Comparison of ENCODE assay signal across 8 cellular contexts in the genomic region with DNA sequence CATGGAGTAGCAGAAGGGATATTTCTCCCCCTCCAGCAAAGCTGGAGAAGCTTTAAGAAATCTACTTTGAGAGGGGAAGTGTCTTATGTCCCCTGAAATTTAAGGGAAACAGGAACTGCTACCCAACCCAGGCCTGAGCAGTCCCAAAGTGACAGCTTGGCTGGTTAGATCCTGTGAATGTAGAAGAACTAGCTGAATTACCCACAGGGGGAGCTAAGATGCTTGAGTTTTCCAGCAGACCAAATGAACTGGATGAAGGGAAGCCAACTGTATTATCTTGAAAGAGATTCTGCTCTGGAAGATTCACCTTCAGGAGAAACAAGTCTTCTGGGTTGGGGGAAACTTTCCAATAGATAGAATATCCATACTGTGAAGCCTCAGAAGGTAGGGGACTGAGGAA.
A peak's percentile ranks its signal among the peaks of the same experiment; 100 is the strongest.
DNase-seq lines count a peak whose midpoint lies in the region; ATAC-seq and TF ChIP-seq lines count a peak whose summit lies in the region.

No MANE protein-coding gene starts in this region.

- POLR2A ChIA-PET in Panc1 (lab: Charles Lee) = no interaction called here

- in situ Hi-C loops in Panc1 (cut with HindIII; ENCODE audit: low pct_unique_long_range_greater_than_20kb, low sequenced_read_pairs) = no loop called here

- DNase-seq in Daoy (ENCODE audit: low read depth) = peak; percentile 4
- DNase-seq in H4 (ENCODE audit: low spot score) = peak; percentile 3
- no peak for DNase-seq in Panc1 (ENCODE audit: low read depth, low spot score)
- peak; percentile 56 for DNase-seq in iPS-NIHi7 (ENCODE audit: extremely low spot score)
- no peak for DNase-seq in left lobe of liver (ENCODE audit: low spot score)
- DNase-seq in mesenteric fat pad (ENCODE audit: low spot score) = no peak
- no peak for DNase-seq in activated effector memory CD4-positive, alpha-beta T cell treated with anti-CD3 and anti-CD28 coated beads, Interleukin-2, amount 50 U/mL, for 16 hours

- no peak overlapping the region for H3K4me3 ChIP-seq in Panc1 (ENCODE audit: low read depth in 2 of 2, low read length in 2 of 2)

- no peak overlapping the region for H3K27ac ChIP-seq in Panc1 (ENCODE audit: low read length)

- no peaks in the 10 kb centered on the region for H3K27me3 ChIP-seq in Panc1 (ENCODE audit: control insufficient read depth, insufficient read depth, low read length)

- TF ChIP-seq CTCF in Panc1 (IDR thresholded peaks at IDR 0.05) = peak; percentile 23; the same call in 1 of the 2 replicates

- H3K4me1 ChIP-seq in Panc1 (ENCODE audit: control insufficient read depth, insufficient read depth, low read length) = no peaks in the 10 kb centered on the region

- intact Hi-C loops in Panc1 (cut with micrococcal nuclease; ENCODE audit: unreplicated experiment) = no loop called here

- CTCF ChIA-PET in Panc1 (lab: Charles Lee) = no interaction called here

- H3K36me3 ChIP-seq in Panc1 (ENCODE audit: control insufficient read depth, insufficient read depth, low read length) = no peaks in the 10 kb centered on the region

- no peaks in the 10 kb centered on the region for H3K9me3 ChIP-seq in Panc1 (ENCODE audit: control insufficient read depth, insufficient read depth, low read depth, low read length)

- no peak for ATAC-seq in Panc1
- ATAC-seq in HG03354 (IDR thresholded peaks at IDR 0.05; ENCODE audit: poor library complexity, severe bottlenecking, unreplicated experiment) = no peak
- ATAC-seq in left lobe of liver = no peak

- no TSS peak for BruUV-seq in Panc1 (replicated peaks; lab: Mats Ljungman, UMichigan)

Comparison
In these comparisons a context has a peak if more than half of its experiments do, and no peak if none do; other contexts are left out.
1. DNase-seq: peak in Daoy (single experiment), H4 (single experiment) and iPS-NIHi7 (single experiment); none in Panc1 (single experiment), left lobe of liver (single experiment), mesenteric fat pad (single experiment) and activated effector memory CD4-positive, alpha-beta T cell treated with anti-CD3 and anti-CD28 coated beads, Interleukin-2, amount 50 U/mL, for 16 hours (single experiment).